Comparison of ENCODE assay signal across 9 cellular contexts in the genomic region with DNA sequence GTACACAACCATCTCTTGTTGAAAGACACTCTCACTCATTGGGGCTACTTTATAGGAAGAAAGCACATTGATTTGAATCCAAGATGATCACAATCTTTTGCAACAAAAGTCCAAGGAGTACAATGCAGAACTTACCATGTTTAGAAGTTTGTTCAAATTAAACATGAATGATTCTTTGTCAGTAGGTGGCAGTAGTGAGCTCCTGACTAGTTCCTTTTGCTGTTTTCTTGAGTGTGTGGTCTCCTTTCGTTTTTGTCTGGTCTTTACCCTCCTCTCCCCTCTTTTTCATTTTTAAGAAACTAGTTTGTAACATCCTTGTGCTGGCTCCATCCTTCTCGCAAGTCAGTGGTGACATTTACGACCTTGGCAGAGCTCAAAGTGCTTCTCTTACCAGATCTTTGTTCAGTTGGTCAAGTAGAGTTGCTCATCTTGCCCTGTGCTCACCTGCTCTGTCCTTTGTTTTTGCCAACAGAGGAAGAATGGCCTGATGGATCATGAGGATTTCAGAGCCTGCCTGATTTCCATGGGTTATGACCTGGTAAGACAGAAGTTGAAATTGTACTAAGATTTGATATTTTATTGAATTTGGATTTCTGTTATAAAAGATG. TPM values are rescaled to one million over a fixed set of nuclear protein-coding genes. Genes with fewer than 3 reads are reported as not detected.
DNase-seq lines count a peak whose midpoint lies in the region; ATAC-seq and TF ChIP-seq lines count a peak whose summit lies in the region.
"Had no signal": no experiment of that assay in that cellular context is flagged by ENCODE, and none has a peak within 500 bp of the region (broad histone marks: within the 10 kb centered on the region; RNA-seq: fewer than 3 reads in every experiment).

No MANE protein-coding gene starts in this region.

- intact Hi-C loops in body of pancreas (cut with DNase I): loop anchor here (10.0 kb wide), 1 partner anchor 95 kb away; no protein-coding TSS in a partner anchor

- peak; percentile 62 to 75 (median 70) for TF ChIP-seq CTCF in body of pancreas (IDR thresholded peaks at IDR 0.05)
- TF ChIP-seq CTCF in liver (IDR thresholded peaks at IDR 0.05; ENCODE audit: low read depth, low read length, missing input control): peak; percentile 58

- H3K27ac ChIP-seq in body of pancreas: no peak overlapping the region
- H3K27ac ChIP-seq in liver (ENCODE audit: low read depth in 1 of 2, low read length in 2 of 2): no peak overlapping the region
- H3K27ac ChIP-seq: BLaER1 treated with 17β-estradiol and CSF1 and Interleukin-3, amounts not matched to agents 10 nM and 100 nM had no signal

- 34 to 40% methylated on average over 3 of the region's 3 CpGs for WGBS in body of pancreas, 2 donors
- WGBS in liver: 42% methylated on average over 3 of the region's 3 CpGs

- H3K4me1 ChIP-seq in body of pancreas (peaks cover 47% of the 10 kb centered on the region), liver (ENCODE audit: control insufficient read depth in 4 of 4, insufficient read depth in 4 of 4, low read length in 3 of 4) (peaks cover 3 to 18% (median 12%) of the 10 kb centered on the region in 4 donors)

- ATAC-seq in GM21367 (IDR thresholded peaks at IDR 0.05; ENCODE audit: unreplicated experiment) (peak; percentile 64), body of pancreas (no peak), HG02938 (IDR thresholded peaks at IDR 0.05; ENCODE audit: unreplicated experiment) (no peak)

- TF ChIP-seq RAD21 in liver (IDR thresholded peaks at IDR 0.05): peak; percentile 80 to 85

- H3K4me3 ChIP-seq in body of pancreas (no peak overlapping the region), liver (ENCODE audit: low read depth in 1 of 3, low read length in 3 of 3) (no peak overlapping the region)
- H3K4me3 ChIP-seq: BLaER1 treated with 17β-estradiol and CSF1 and Interleukin-3, amounts not matched to agents 10 nM and 100 nM had no signal

- H3K9ac ChIP-seq in liver (ENCODE audit: low read depth in 1 of 2, low read length in 2 of 2): no peak overlapping the region
- H3K9ac ChIP-seq: BLaER1 treated with 17β-estradiol and CSF1 and Interleukin-3, amounts not matched to agents 10 nM and 100 nM had no signal

- H3K9me3 ChIP-seq in body of pancreas (no peaks in the 10 kb centered on the region), liver (ENCODE audit: control insufficient read depth in 4 of 4, low read length in 3 of 4) (no peaks in the 10 kb centered on the region)
- H3K9me3 ChIP-seq: BLaER1 treated with 17β-estradiol and CSF1 and Interleukin-3, amounts not matched to agents 10 nM and 100 nM had no signal

- H3K27me3 ChIP-seq in body of pancreas: no peaks in the 10 kb centered on the region
- H3K27me3 ChIP-seq in liver (ENCODE audit: control insufficient read depth in 4 of 4, insufficient read depth in 4 of 4, low read length in 3 of 4): no peaks in the 10 kb centered on the region
- H3K27me3 ChIP-seq: BLaER1 treated with 17β-estradiol and CSF1 and Interleukin-3, amounts not matched to agents 10 nM and 100 nM had no signal

- DNase-seq in DMS53 (lab: John Stamatoyannopoulos, UW) (peak; percentile 59), DMS53 treated with DMSO at 0.1 percent for 48 hours (lab: John Stamatoyannopoulos, UW; ENCODE audit: unreplicated experiment) (no peak), NCI-H2107 (lab: John Stamatoyannopoulos, UW) (peak; percentile 25), body of pancreas (no peak), NCI-H146 treated with DMSO at 0.1 percent for 48 hours (lab: John Stamatoyannopoulos, UW; ENCODE audit: unreplicated experiment) (no peak)

- H3K36me3 ChIP-seq in body of pancreas (replicated peaks in 1 of 2; ENCODE audit: insufficient read depth in 1 of 2, low read depth in 2 of 2) (no peaks in the 10 kb centered on the region), liver (ENCODE audit: control insufficient read depth in 4 of 4, insufficient read depth in 3 of 4, low read depth in 1 of 4, low read length in 3 of 4) (no peaks in the 10 kb centered on the region)
- H3K36me3 ChIP-seq: BLaER1 treated with 17β-estradiol and CSF1 and Interleukin-3, amounts not matched to agents 10 nM and 100 nM had no signal

- no peak for TF ChIP-seq POLR2A in body of pancreas (IDR thresholded peaks at IDR 0.05)

TF ChIP-seq in liver, 16 proteins besides CTCF, POLR2A, EP300 and RAD21:
- no peak for TF ChIP-seq HNF4G (IDR thresholded peaks at IDR 0.05)
- TF ChIP-seq NR2F2 (IDR thresholded peaks at IDR 0.05): no peak
- no peak for TF ChIP-seq SP1 (IDR thresholded peaks at IDR 0.05)
- TF ChIP-seq FOXA1 (IDR thresholded peaks at IDR 0.05): no peak
- TF ChIP-seq, protein P1, sequence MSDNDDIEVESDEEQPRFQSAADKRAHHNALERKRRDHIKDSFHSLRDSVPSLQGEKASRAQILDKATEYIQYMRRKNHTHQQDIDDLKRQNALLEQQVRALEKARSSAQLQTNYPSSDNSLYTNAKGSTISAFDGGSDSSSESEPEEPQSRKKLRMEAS (IDR thresholded peaks at IDR 0.05): no peak

RNA-seq across cellular contexts. Expression of a gene that starts 35.7 kb away (rescaled TPM):
- total RNA-seq in body of pancreas (10 to 100 TPM; 26.7 to 29.8 TPM), liver (10 to 100 TPM; 12.3 to 19.0 TPM)
- polyA plus RNA-seq in liver: 1 to 10 TPM; 2.5 to 4.8 TPM

Comparison
In these comparisons a context has a peak if more than half of its experiments do, and no peak if none do; other contexts are left out.
1. DNase-seq: peak in DMS53 (single experiment) and NCI-H2107 (single experiment); none in DMS53 treated with DMSO at 0.1 percent for 48 hours (single experiment), body of pancreas (0 of 4) and NCI-H146 treated with DMSO at 0.1 percent for 48 hours (single experiment).